Comparison of ENCODE assay signal across 8 cellular contexts in the genomic region with DNA sequence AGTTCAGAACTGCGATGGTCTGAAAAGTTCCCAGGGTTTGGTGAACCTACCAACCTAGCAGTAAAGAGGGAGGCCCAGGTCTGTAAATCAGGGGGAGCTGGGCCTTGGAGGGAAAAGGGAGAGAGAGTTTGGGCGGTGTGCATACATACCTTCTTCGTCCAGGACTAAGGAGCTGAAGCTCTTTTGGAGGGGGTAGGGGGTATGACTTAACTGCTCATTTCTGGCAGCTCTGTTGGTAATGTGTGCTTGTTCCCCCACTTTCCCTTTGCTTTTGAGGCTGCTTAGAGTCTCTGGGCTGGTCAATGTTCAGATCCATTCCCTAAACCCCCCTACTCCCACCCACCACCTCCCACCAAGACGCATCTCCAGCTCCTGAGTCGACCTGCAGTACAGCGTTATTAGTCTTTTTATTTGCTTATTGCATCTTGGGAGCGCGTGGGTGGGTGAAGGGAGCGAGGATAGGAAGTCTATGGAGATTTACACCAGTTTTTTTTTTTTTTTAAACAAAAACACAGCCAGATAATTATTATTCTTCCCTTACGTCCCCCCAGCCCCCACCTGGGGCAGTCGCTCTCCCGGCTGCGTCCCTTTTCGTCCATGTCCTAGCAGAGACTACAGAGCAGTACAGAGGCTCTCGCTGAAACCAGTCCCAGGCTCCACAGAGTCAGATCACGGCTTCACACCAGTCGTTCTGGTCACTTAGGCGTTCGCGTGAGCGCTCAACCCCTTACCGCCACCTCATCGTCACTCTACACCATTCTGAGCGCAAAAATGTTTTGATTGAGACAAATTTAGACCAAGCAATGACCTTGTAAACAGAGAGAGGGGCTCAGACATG. TPM values are rescaled to one million over a fixed set of nuclear protein-coding genes. Genes with fewer than 3 reads are reported as not detected.
DNase-seq lines count a peak whose midpoint lies in the region; ATAC-seq, FAIRE-seq and TF ChIP-seq lines count a peak whose summit lies in the region.

No MANE protein-coding gene starts in this region.

- no peak for DNase-seq in CD4-positive, alpha-beta memory T cell
- no peak for DNase-seq in RWPE1 (ENCODE audit: low spot score)
- DNase-seq in epithelial cell of proximal tubule (ENCODE audit: low read depth): no peak
- peak in 1 of 10 donors; percentile 42 for DNase-seq in naive thymus-derived CD8-positive, alpha-beta T cell
- DNase-seq in HuH-7.5 (ENCODE audit: low spot score): no peak
- DNase-seq in H54 (ENCODE audit: insufficient read length, low spot score): no peak

- H3K9me3 ChIP-seq in CD4-positive, alpha-beta memory T cell (ENCODE audit: control insufficient read depth in 1 of 2, low read length in 2 of 2): no peaks in the 10 kb centered on the region

- peak overlapping the region in 6 of 7 donors; percentile 46 to 94 (median 64) for H3K27ac Mint-ChIP-seq in CD4-positive, alpha-beta memory T cell
- peak overlapping the region; percentile 80 to 99 (median 92) for H3K27ac Mint-ChIP-seq in naive thymus-derived CD8-positive, alpha-beta T cell

- H3K4me1 ChIP-seq in CD4-positive, alpha-beta memory T cell (ENCODE audit: insufficient read depth, low read length): peaks cover 17% of the 10 kb centered on the region

- no peaks in the 10 kb centered on the region for H3K36me3 ChIP-seq in CD4-positive, alpha-beta memory T cell (ENCODE audit: insufficient read depth, low read length)

- H3K27me3 Mint-ChIP-seq in CD4-positive, alpha-beta memory T cell: peaks cover 21 to 28% of the 10 kb centered on the region in 2 donors
- peaks cover 0 to 25% (median 4%) of the 10 kb centered on the region in 5 donors for H3K27me3 Mint-ChIP-seq in naive thymus-derived CD8-positive, alpha-beta T cell

- ATAC-seq in naive thymus-derived CD8-positive, alpha-beta T cell: no peak
- no peak for ATAC-seq in HG03097 (IDR thresholded peaks at IDR 0.05; ENCODE audit: low FRiP score, unreplicated experiment)
- no peak for ATAC-seq in HG02610 (IDR thresholded peaks at IDR 0.05; ENCODE audit: unreplicated experiment)

- no peak overlapping the region for H3K27ac ChIP-seq in CD4-positive, alpha-beta memory T cell (ENCODE audit: low read depth, low read length)
- peak overlapping the region; percentile 97 for H3K27ac ChIP-seq in RWPE1

- CTCF ChIA-PET in CD4-positive, alpha-beta memory T cell (lab: Charles Lee; ENCODE audit: partially characterized antibody): interaction anchor here (1.4 kb wide), 1 partner anchor 92 kb away, joined by 4 read pairs; no protein-coding TSS in a partner anchor
- CTCF ChIA-PET in RWPE1 (lab: Yijun Ruan, JAX): interaction anchor here (0.6 to 1.7 kb wide), 2 partner anchors 34 to 178 kb away, joined by 4 to 5 read pairs; no protein-coding TSS in a partner anchor

- H3K4me1 Mint-ChIP-seq in CD4-positive, alpha-beta memory T cell: peaks cover 31 to 68% (median 48%) of the 10 kb centered on the region in 4 donors
- H3K4me1 Mint-ChIP-seq in naive thymus-derived CD8-positive, alpha-beta T cell: peaks cover 48 to 80% (median 62%) of the 10 kb centered on the region in 4 donors

- peaks cover 4 to 12% of the 10 kb centered on the region in 2 donors for H3K36me3 Mint-ChIP-seq in CD4-positive, alpha-beta memory T cell
- H3K36me3 Mint-ChIP-seq in naive thymus-derived CD8-positive, alpha-beta T cell: peaks cover 0 to 18% (median 1%) of the 10 kb centered on the region in 3 donors

- H3K4me3 Mint-ChIP-seq in CD4-positive, alpha-beta memory T cell: peak overlapping the region in 7 of 8 donors; percentile 32 to 84 (median 72)
- peak overlapping the region; percentile 64 to 100 (median 86) for H3K4me3 Mint-ChIP-seq in naive thymus-derived CD8-positive, alpha-beta T cell

- peaks cover 0 to 6% (median 0%) of the 10 kb centered on the region in 8 donors for H3K9me3 Mint-ChIP-seq in CD4-positive, alpha-beta memory T cell
- H3K9me3 Mint-ChIP-seq in naive thymus-derived CD8-positive, alpha-beta T cell: no peaks in the 10 kb centered on the region

- no peak overlapping the region for H3K4me3 ChIP-seq in CD4-positive, alpha-beta memory T cell (ENCODE audit: low read length in 2 of 2)
- peak overlapping the region; percentile 99 for H3K4me3 ChIP-seq in epithelial cell of proximal tubule (ENCODE audit: low read depth, low read length)

- TF ChIP-seq POLR2A in H54 (IDR thresholded peaks at IDR 0.05; ENCODE audit: low read depth, low read length): no peak

- no peak for FAIRE-seq in H54 (lab: Jason Lieb, UNC)

- TF ChIP-seq CTCF in RWPE1 (conservative IDR thresholded peaks at IDR 0.05; ENCODE audit: low read depth) (no peak), epithelial cell of proximal tubule (conservative IDR thresholded peaks at IDR 0.05; ENCODE audit: low read depth, low read length) (no peak)

- POLR2A ChIA-PET in CD4-positive, alpha-beta memory T cell (lab: Charles Lee; ENCODE audit: partially characterized antibody): interaction anchor here (0.6 to 1.4 kb wide), 5 partner anchors 23 to 40 kb away, joined by 3 to 4 read pairs (median 3); partner anchors contain the start of genes FKBPL and GPSM3
- POLR2A ChIA-PET in RWPE1 (lab: Yijun Ruan, JAX; ENCODE audit: low non-redundant PET): no interaction called here
- POLR2A ChIA-PET in naive thymus-derived CD8-positive, alpha-beta T cell (lab: Charles Lee): interaction anchor here (0.6 to 1.9 kb wide), 8 partner anchors 17 to 53 kb away, joined by 3 to 21 read pairs (median 6); partner anchors contain the start of genes ATF6B, FKBPL, GPSM3 and PBX2

- intact Hi-C loops in CD4-positive, alpha-beta memory T cell (cut with micrococcal nuclease): loop anchor here (10.0 kb wide), 1 partner anchor 108 kb away; no protein-coding TSS in a partner anchor

- peaks cover 6% of the 10 kb centered on the region for H3K27me3 ChIP-seq in CD4-positive, alpha-beta memory T cell (ENCODE audit: insufficient read depth, low read length)

RNA-seq across cellular contexts. Expression of gene PRRT1, which starts 0.9 kb away (rescaled TPM):
- 1 to 10 TPM; 1.5 to 1.9 TPM for total RNA-seq in CD4-positive, alpha-beta memory T cell
- under 1 TPM in 1 of 2 donors, not detected in 1; 0.60 TPM for polyA plus RNA-seq in CD4-positive, alpha-beta memory T cell
- total RNA-seq in epithelial cell of proximal tubule: not detected in 2 replicates
- 1 to 10 TPM; 5.5 to 5.6 TPM for total RNA-seq in naive thymus-derived CD8-positive, alpha-beta T cell
- polyA plus RNA-seq in naive thymus-derived CD8-positive, alpha-beta T cell: 1 to 10 TPM; 1.2 to 3.6 (median 2.8) TPM

RNA-seq across cellular contexts. Expression of gene PPT2, which starts 1.3 kb away (rescaled TPM):
- 10 to 100 TPM; 12.7 to 15.4 TPM for total RNA-seq in CD4-positive, alpha-beta memory T cell
- 1 to 10 TPM; 3.8 TPM for polyA plus RNA-seq in CD4-positive, alpha-beta memory T cell
- total RNA-seq in epithelial cell of proximal tubule: 23.2 and 39.4 TPM in 2 replicates
- 10 to 100 TPM; 22.6 to 23.1 TPM for total RNA-seq in naive thymus-derived CD8-positive, alpha-beta T cell
- polyA plus RNA-seq in naive thymus-derived CD8-positive, alpha-beta T cell: 10 to 100 TPM; 17.3 to 20.6 (median 18.3) TPM

RNA-seq across cellular contexts. Expression of gene EGFL8, which starts 11.8 kb away (rescaled TPM):
- total RNA-seq in CD4-positive, alpha-beta memory T cell: 10 to 100 TPM; 16.6 TPM
- under 1 TPM in 1 of 2 donors, not detected in 1; 0.23 TPM for polyA plus RNA-seq in CD4-positive, alpha-beta memory T cell
- 3.1 and 6.5 TPM in 2 replicates for total RNA-seq in epithelial cell of proximal tubule
- total RNA-seq in naive thymus-derived CD8-positive, alpha-beta T cell: 10 to 100 TPM; 29.3 to 30.1 TPM
- polyA plus RNA-seq in naive thymus-derived CD8-positive, alpha-beta T cell: under 1 TPM in 1 of 3 donors, not detected in 2; 0.61 TPM

RNA-seq across cellular contexts. Expression of gene FKBPL, which starts 22.5 kb away (rescaled TPM):
- 1 to 10 TPM; 2.2 to 2.8 TPM for total RNA-seq in CD4-positive, alpha-beta memory T cell
- 1 to 10 TPM; 2.0 to 3.0 TPM for polyA plus RNA-seq in CD4-positive, alpha-beta memory T cell
- 2.5 and 7.2 TPM in 2 replicates for total RNA-seq in epithelial cell of proximal tubule
- 1 to 10 TPM; 1.8 to 2.1 TPM for total RNA-seq in naive thymus-derived CD8-positive, alpha-beta T cell
- polyA plus RNA-seq in naive thymus-derived CD8-positive, alpha-beta T cell: 1 to 10 TPM in 1 of 3 donors, under 1 TPM in 2; 0.37 to 2.5 (median 0.51) TPM

RNA-seq across cellular contexts. Expression of gene AGPAT1, which starts 23.3 kb away (rescaled TPM):
- total RNA-seq in CD4-positive, alpha-beta memory T cell: 10 to 100 TPM; 32.2 to 32.8 TPM
- 10 to 100 TPM; 15.3 to 16.4 TPM for polyA plus RNA-seq in CD4-positive, alpha-beta memory T cell
- 57.1 and 72.2 TPM in 2 replicates for total RNA-seq in epithelial cell of proximal tubule
- total RNA-seq in naive thymus-derived CD8-positive, alpha-beta T cell: 10 to 100 TPM; 27.5 to 28.6 TPM
- 10 to 100 TPM; 16.3 to 19.5 (median 19.1) TPM for polyA plus RNA-seq in naive thymus-derived CD8-positive, alpha-beta T cell
